Comparison of ENCODE assay signal across 8 cellular contexts in the genomic region with DNA sequence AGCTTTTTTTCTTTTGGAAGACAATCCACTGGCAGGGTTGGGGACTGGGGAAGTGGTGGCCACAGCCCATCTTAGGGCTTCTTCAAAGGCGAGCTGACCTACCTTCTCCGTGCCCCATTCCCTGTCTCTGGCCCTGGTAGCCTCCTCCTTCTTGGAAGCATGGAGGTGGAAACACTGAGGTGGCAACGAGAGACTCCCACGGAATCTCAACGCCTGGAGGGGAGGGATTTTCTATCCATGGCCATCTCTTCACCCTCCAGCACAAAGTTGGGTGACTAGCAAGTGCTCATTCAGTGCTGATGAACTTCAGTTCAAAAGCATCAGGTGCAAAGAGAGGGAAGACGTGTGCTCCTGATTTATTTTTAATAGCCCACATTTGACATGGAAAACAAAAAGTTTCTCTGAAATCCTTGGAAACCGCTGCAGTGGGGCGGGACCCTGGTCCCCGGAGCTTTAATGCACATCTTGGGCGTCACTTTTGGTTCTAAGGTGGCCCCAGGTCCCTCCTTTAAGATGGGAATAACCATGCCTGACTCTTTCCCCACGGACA. TPM values are rescaled to one million over a fixed set of nuclear protein-coding genes. Genes with fewer than 3 reads are reported as not detected.
DNase-seq lines count a peak whose midpoint lies in the region; ATAC-seq, FAIRE-seq and TF ChIP-seq lines count a peak whose summit lies in the region.

No MANE protein-coding gene starts in this region.

- H3K4me3 Mint-ChIP-seq in MCF 10A (ENCODE audit: unreplicated experiment) (peak overlapping the region; percentile 88), mesothelial cell of epicardium (peak overlapping the region; percentile 94)

- H3K27ac ChIP-seq in A549 (peak overlapping the region; percentile 87 to 92), HL-60 (replicated peaks) (no peak overlapping the region)

- BruUV-seq in MCF 10A (replicated peaks; lab: Mats Ljungman, UMichigan): no TSS peak

- H3K9me3 Mint-ChIP-seq in MCF 10A (ENCODE audit: unreplicated experiment) (no peaks in the 10 kb centered on the region), mesothelial cell of epicardium (peaks cover 3% of the 10 kb centered on the region)

- intact Hi-C loops in MCF 10A (cut with micrococcal nuclease): loop anchor here (10.0 kb wide), 1 partner anchor 93 kb away; no protein-coding TSS in a partner anchor

- H3K27ac Mint-ChIP-seq in MCF 10A (ENCODE audit: low read depth, unreplicated experiment): peak overlapping the region; percentile 89
- H3K27ac Mint-ChIP-seq in mesothelial cell of epicardium: peak overlapping the region; percentile 95

- H3K27me3 Mint-ChIP-seq in MCF 10A (ENCODE audit: insufficient read depth, unreplicated experiment) (peaks cover 29% of the 10 kb centered on the region), mesothelial cell of epicardium (ENCODE audit: low read depth) (no peaks in the 10 kb centered on the region)

- TF ChIP-seq EP300 in A549 (IDR thresholded peaks at IDR 0.05): no peak

- H3K4me1 Mint-ChIP-seq in MCF 10A (ENCODE audit: insufficient read depth, unreplicated experiment) (peaks cover 12% of the 10 kb centered on the region), mesothelial cell of epicardium (peaks cover 31% of the 10 kb centered on the region)

- 20% methylated on average over 11 of the region's 11 CpGs for WGBS in A549 (ENCODE audit: missing lambda C conversion rate)

- H3K36me3 Mint-ChIP-seq in MCF 10A (ENCODE audit: insufficient read depth, unreplicated experiment) (peaks cover 6% of the 10 kb centered on the region), mesothelial cell of epicardium (peaks cover 9% of the 10 kb centered on the region)

- H3K4me1 ChIP-seq in A549: peaks cover 14% of the 10 kb centered on the region

- DNase-seq in A549 (ENCODE audit: low read depth in 1 of 2, low spot score in 1 of 2): no peak
- DNase-seq in HL-60 (ENCODE audit: low read depth in 1 of 2, low spot score in 1 of 2): no peak
- DNase-seq in MCF 10A (ENCODE audit: unreplicated experiment): no peak
- no peak for DNase-seq in mesothelial cell of epicardium (ENCODE audit: low spot score in 2 of 2, unreplicated experiment in 2 of 2)
- no peak for DNase-seq in hepatic stellate cell (ENCODE audit: low spot score)
- no peak for DNase-seq in NCI-H2029 treated with DMSO at 0.1 percent for 48 hours (lab: John Stamatoyannopoulos, UW)
- no peak for DNase-seq in HPDE6-E6E7 (ENCODE audit: extremely low spot score)

- ATAC-seq in A549 (peak; percentile 39 to 44; a peak in 5 of 6 replicates), GM21723 (IDR thresholded peaks at IDR 0.05; ENCODE audit: unreplicated experiment) (no peak)

- POLR2A ChIA-PET in A549 (lab: Yijun Ruan, JAX) (interaction anchor here (1.7 kb wide), 1 partner anchor 14 kb away, joined by 3 read pairs; no protein-coding TSS in a partner anchor), MCF 10A (lab: Yijun Ruan, JAX) (interaction anchor here (0.6 to 1.9 kb wide), 8 partner anchors 9 to 266 kb away, joined by 3 to 5 read pairs (median 4); partner anchors contain the start of gene PSMD1)

- peak overlapping the region; percentile 85 for H3K4me3 ChIP-seq in A549
- peak overlapping the region; percentile 90 for H3K4me3 ChIP-seq in HL-60 (replicated peaks; ENCODE audit: insufficient read depth, low read length)

- CTCF ChIA-PET in A549 (lab: Yijun Ruan, JAX): interaction anchor here (0.7 to 1.6 kb wide), 3 partner anchors 24 to 215 kb away, joined by 3 to 6 read pairs (median 3); no protein-coding TSS in a partner anchor
- CTCF ChIA-PET in MCF 10A (lab: Yijun Ruan, JAX): interaction anchor here (0.6 to 0.7 kb wide), 2 partner anchors 32 to 94 kb away, joined by 3 read pairs; no protein-coding TSS in a partner anchor

- TF ChIP-seq CTCF in A549 (IDR thresholded peaks at IDR 0.05): no peak
- no peak for TF ChIP-seq CTCF in HL-60 (IDR thresholded peaks at IDR 0.05; ENCODE audit: insufficient read depth, low read length)
- TF ChIP-seq CTCF in MCF 10A (IDR thresholded peaks at IDR 0.05; ENCODE audit: unreplicated experiment): no peak
- TF ChIP-seq CTCF in mesothelial cell of epicardium (IDR thresholded peaks at IDR 0.05; ENCODE audit: unreplicated experiment): no peak

- no peak for TF ChIP-seq RAD21 in A549 (conservative IDR thresholded peaks at IDR 0.05 in 1 of 2, IDR thresholded peaks at IDR 0.05 in 1 of 2)

- H3K4me2 ChIP-seq in A549: peak overlapping the region; percentile 94

- no peak for FAIRE-seq in A549 (lab: Jason Lieb, UNC)

- no peak for TF ChIP-seq POLR2A in A549 (IDR thresholded peaks at IDR 0.05; ENCODE audit: low read length)

- H3K27me3 ChIP-seq in HL-60 (ENCODE audit: insufficient read depth, poor library complexity, severe bottlenecking): no peaks in the 10 kb centered on the region

- no peaks in the 10 kb centered on the region for H3K9me3 ChIP-seq in A549

TF ChIP-seq in A549, 52 proteins besides CTCF, POLR2A, EP300 and RAD21:
- TF ChIP-seq CHD4 (IDR thresholded peaks at IDR 0.05; ENCODE audit: borderline replicate concordance): no peak
- TF ChIP-seq ZNF302 (CRISPR knock-in tag; IDR thresholded peaks at IDR 0.05): no peak
- TF ChIP-seq SMC3 (IDR thresholded peaks at IDR 0.05): no peak
- no peak for TF ChIP-seq JUN (IDR thresholded peaks at IDR 0.05)
- TF ChIP-seq HOXA7 (CRISPR knock-in tag; IDR thresholded peaks at IDR 0.05): no peak
- no peak for TF ChIP-seq HOXB13 (CRISPR knock-in tag; IDR thresholded peaks at IDR 0.05; ENCODE audit: low read depth)
- no peak for TF ChIP-seq KDM5A (IDR thresholded peaks at IDR 0.05)

RNA-seq across cellular contexts. Expression of gene ARMC9, which starts 0.6 kb away (rescaled TPM):
- polyA plus RNA-seq in A549 (2011; rRNA removed) (13.1 and 14.1 TPM in 2 replicates), A549 (2017; fragmentation: RNase III; extraction: RNeasy Plus Mini Kit Qiagen cat#74134 plus additional on column Dnase treatment) (11.7 to 13.3 TPM (median 12.0 TPM) in 3 replicates)
- polyA plus RNA-seq in A549 (2012; cell fraction: cytosol; rRNA removed): 17.6 and 19.0 TPM in 2 replicates
- 21.5 and 24.3 TPM in 2 replicates for polyA plus RNA-seq in A549 (2012; cell fraction: nucleus; rRNA removed)
- 23.2 and 25.3 TPM in 2 replicates for polyA minus RNA-seq in A549 (2011; rRNA and poly(A)+ RNA removed)
- total RNA-seq in MCF 10A (2022) (16.5 and 19.8 TPM in 2 replicates), mesothelial cell of epicardium (49.8 to 52.3 TPM (median 51.6 TPM) in 3 replicates)
